Comparison of ENCODE assay signal across 9 cellular contexts in the genomic region with DNA sequence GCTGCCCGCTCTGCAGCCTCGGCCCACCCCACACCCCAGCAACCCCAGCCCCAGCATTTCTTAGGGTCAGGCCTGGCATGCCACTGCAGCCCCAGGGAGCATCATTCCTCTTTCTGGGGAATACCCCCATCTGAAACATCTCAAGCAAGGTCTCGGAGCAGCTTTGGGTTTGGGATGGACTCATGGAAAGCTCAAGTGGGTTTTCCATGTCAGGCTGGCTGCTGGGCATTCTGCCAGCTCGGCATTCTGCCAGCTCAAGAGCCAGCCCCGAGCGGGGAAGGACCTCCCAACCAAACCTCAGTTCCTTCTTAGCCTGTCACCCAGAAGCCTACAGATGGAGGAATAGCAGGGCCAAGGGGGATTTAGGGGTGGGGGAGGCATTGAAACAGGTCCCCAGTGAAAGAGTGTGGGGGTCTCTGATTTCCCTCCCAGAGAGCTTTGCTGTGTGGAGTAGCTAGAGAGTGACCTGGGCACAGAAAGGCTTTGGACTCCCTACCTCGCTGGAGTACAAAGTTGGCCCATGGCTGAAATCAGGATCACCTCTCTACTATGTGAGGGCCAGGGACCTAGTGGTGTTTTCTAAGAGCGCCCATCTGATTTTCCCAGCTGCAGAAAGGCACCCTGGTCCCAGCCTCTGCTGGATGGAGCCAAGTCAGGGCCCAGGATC. TPM values are rescaled to one million over a fixed set of nuclear protein-coding genes. Genes with fewer than 3 reads are reported as not detected.
DNase-seq lines count a peak whose midpoint lies in the region; ATAC-seq, FAIRE-seq and TF ChIP-seq lines count a peak whose summit lies in the region.
"Had no signal": no experiment of that assay in that cellular context is flagged by ENCODE, and none has a peak within 500 bp of the region (broad histone marks: within the 10 kb centered on the region; RNA-seq: fewer than 3 reads in every experiment).

No MANE protein-coding gene starts in this region.

- no peaks in the 10 kb centered on the region for H3K36me3 ChIP-seq in endothelial cell of umbilical vein (ENCODE audit: control insufficient read depth in 2 of 2, extremely low read depth in 1 of 2, insufficient read depth in 2 of 2, low read length in 2 of 2)
- peaks cover 7% of the 10 kb centered on the region for H3K36me3 ChIP-seq in mucosa of stomach (ENCODE audit: control insufficient read depth, insufficient read depth, low read length)

- FAIRE-seq in endothelial cell of umbilical vein (lab: Jason Lieb, UNC): peak; percentile 66
- FAIRE-seq: GM18507 had no signal

- no peaks in the 10 kb centered on the region for H3K79me2 ChIP-seq in endothelial cell of umbilical vein (ENCODE audit: control insufficient read depth, insufficient read depth, low read length)

- TF ChIP-seq CTCF in endothelial cell of umbilical vein (IDR thresholded peaks at IDR 0.05; ENCODE audit: extremely low read depth in 1 of 2, insufficient read depth in 1 of 2, low read depth in 1 of 2, low read length in 2 of 2) (no peak), GM10248 (IDR thresholded peaks at IDR 0.05; ENCODE audit: control extremely low read depth, extremely low read depth, low read depth, missing control alignments) (no peak)

- peak overlapping the region; percentile 49 for H3K4me2 ChIP-seq in endothelial cell of umbilical vein (ENCODE audit: insufficient read depth, low read length)

- H3K9me3 ChIP-seq in endothelial cell of umbilical vein (replicated peaks; ENCODE audit: control insufficient read depth, insufficient read depth, low read length): no peaks in the 10 kb centered on the region
- no peaks in the 10 kb centered on the region for H3K9me3 ChIP-seq in mucosa of stomach (ENCODE audit: control insufficient read depth, low read length)

- H4K20me1 ChIP-seq in endothelial cell of umbilical vein (replicated peaks; ENCODE audit: control insufficient read depth, extremely low read depth, insufficient read depth, low read length): no peaks in the 10 kb centered on the region

- TF ChIP-seq POLR2A in endothelial cell of umbilical vein (IDR thresholded peaks at IDR 0.05; ENCODE audit: low read depth, low read length): no peak

- ATAC-seq in GM18867 (IDR thresholded peaks at IDR 0.05; ENCODE audit: unreplicated experiment): no peak

- DNase-seq in DMS153 treated with DMSO at 0.1 percent for 48 hours (lab: John Stamatoyannopoulos, UW; ENCODE audit: unreplicated experiment) (peak; percentile 88), NCI-H446 treated with DMSO at 0.1 percent for 48 hours (lab: John Stamatoyannopoulos, UW) (peak; percentile 47), endothelial cell of umbilical vein (ENCODE audit: low read depth, low spot score) (peak; percentile 78), GM10248 (ENCODE audit: extremely low spot score) (no peak), AML-193 (lab: John Stamatoyannopoulos, UW) (no peak), SKM-1 treated with dmso at 0.1 percent for 144 hours (lab: John Stamatoyannopoulos, UW; ENCODE audit: unreplicated experiment) (no peak)

- no peak overlapping the region for H3K27ac ChIP-seq in endothelial cell of umbilical vein (ENCODE audit: insufficient read depth, low read depth, low read length)

- H3K9ac ChIP-seq in endothelial cell of umbilical vein (replicated peaks; ENCODE audit: extremely low read depth, insufficient read depth, low read length) (peak overlapping the region; percentile 29), mucosa of stomach (ENCODE audit: low read length) (peak overlapping the region; percentile 68)

- intact Hi-C loops in endothelial cell of umbilical vein (cut with micrococcal nuclease): loop anchor here (1.0 to 2.0 kb wide), 2 partner anchors 25 to 27 kb away; a partner anchor contains a TSS

- CTCF ChIA-PET in endothelial cell of umbilical vein (lab: Charles Lee) (interaction anchor here (1.1 to 1.7 kb wide), 3 partner anchors 19 to 60 kb away, joined by 3 to 8 read pairs (median 5); no protein-coding TSS in a partner anchor), GM10248 (lab: Yijun Ruan, JAX) (interaction anchor here (1.0 to 1.2 kb wide), 2 partner anchors 13 to 33 kb away, joined by 3 to 4 read pairs; no protein-coding TSS in a partner anchor)

- H3K4me1 ChIP-seq in endothelial cell of umbilical vein (ENCODE audit: control insufficient read depth, extremely low read depth, insufficient read depth, low read length) (peaks cover 8% of the 10 kb centered on the region), mucosa of stomach (ENCODE audit: control insufficient read depth, insufficient read depth, low read length) (peaks cover 53% of the 10 kb centered on the region)

- TSS peak; percentile 34 for BruUV-seq in endothelial cell of umbilical vein (replicated peaks; lab: Mats Ljungman, UMichigan)

- H3K27me3 ChIP-seq in endothelial cell of umbilical vein (ENCODE audit: control insufficient read depth in 2 of 2, insufficient read depth in 2 of 2, low read length in 2 of 2): no peaks in the 10 kb centered on the region
- H3K27me3 ChIP-seq in mucosa of stomach (ENCODE audit: control insufficient read depth, insufficient read depth, low read length): no peaks in the 10 kb centered on the region

- dilution Hi-C loops in endothelial cell of umbilical vein (cut with MboI; ENCODE audit: extremely low pct_ligation_motif_present, low sequenced_read_pairs): no loop called here

- H2AFZ ChIP-seq in endothelial cell of umbilical vein (ENCODE audit: low read depth, low read length): peak overlapping the region; percentile 54

- POLR2A ChIA-PET in endothelial cell of umbilical vein (lab: Charles Lee) (interaction anchor here (0.7 to 1.2 kb wide), 3 partner anchors 27 to 169 kb away, joined by 3 to 4 read pairs (median 4); a partner anchor contains a TSS), GM10248 (lab: Yijun Ruan, JAX) (no interaction called here)

- no peak overlapping the region for H3K4me3 ChIP-seq in endothelial cell of umbilical vein (replicated peaks in 1 of 3; ENCODE audit: insufficient read depth in 1 of 3, low read depth in 1 of 3, low read length in 3 of 3)
- peak overlapping the region; percentile 98 for H3K4me3 ChIP-seq in mucosa of stomach (ENCODE audit: low read length)

- H3K9me1 ChIP-seq in endothelial cell of umbilical vein (replicated peaks; ENCODE audit: control insufficient read depth, extremely low read depth, insufficient read depth, low read length): no peaks in the 10 kb centered on the region

TF ChIP-seq in endothelial cell of umbilical vein, 7 proteins besides CTCF, POLR2A, EP300 and RAD21:
- TF ChIP-seq POLR2AphosphoS5 (IDR thresholded peaks at IDR 0.05; ENCODE audit: insufficient read depth, low read depth, low read length) (no peak), FOS (IDR thresholded peaks at IDR 0.05; ENCODE audit: borderline replicate concordance, insufficient read depth, low read length) (no peak), EZH2 (IDR thresholded peaks at IDR 0.05; ENCODE audit: borderline replicate concordance, low read depth, low read length, severe bottlenecking) (no peak), MYC (IDR thresholded peaks at IDR 0.05; ENCODE audit: low read depth, low read length) (no peak), JUN (IDR thresholded peaks at IDR 0.05; ENCODE audit: borderline replicate concordance, insufficient read depth, insufficient read length, low read depth) (no peak), GATA2 (IDR thresholded peaks at IDR 0.05; ENCODE audit: insufficient read depth, insufficient read length, low read depth, low read length) (no peak)
- TF ChIP-seq, protein P1, sequence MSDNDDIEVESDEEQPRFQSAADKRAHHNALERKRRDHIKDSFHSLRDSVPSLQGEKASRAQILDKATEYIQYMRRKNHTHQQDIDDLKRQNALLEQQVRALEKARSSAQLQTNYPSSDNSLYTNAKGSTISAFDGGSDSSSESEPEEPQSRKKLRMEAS (IDR thresholded peaks at IDR 0.05; ENCODE audit: insufficient read depth, insufficient read length): no peak

RNA-seq across cellular contexts. Expression of a gene that starts 0.6 kb away (rescaled TPM):
- 12.4 and 18.0 TPM in 2 replicates for total RNA-seq in endothelial cell of umbilical vein
- polyA plus RNA-seq in endothelial cell of umbilical vein: 37.3 and 40.6 TPM in 2 replicates
- 25.7 and 28.0 TPM in 2 replicates for polyA plus RNA-seq in endothelial cell of umbilical vein (2011; cell fraction: cytosol; rRNA removed)
- polyA plus RNA-seq in endothelial cell of umbilical vein (2011; cell fraction: nucleus; rRNA removed): 73.3 and 91.2 TPM in 2 replicates
- 12.8 and 24.9 TPM in 2 replicates for polyA plus RNA-seq in endothelial cell of umbilical vein (2012)
- polyA minus RNA-seq in endothelial cell of umbilical vein: 23.4 and 26.0 TPM in 2 replicates
- polyA minus RNA-seq in endothelial cell of umbilical vein (2011; cell fraction: cytosol; rRNA and poly(A)+ RNA removed): 26.1 TPM
- 9.0 and 13.2 TPM in 2 replicates for polyA minus RNA-seq in endothelial cell of umbilical vein (2011; cell fraction: nucleus; rRNA and poly(A)+ RNA removed)

RNA-seq across cellular contexts. Expression of a gene that starts 24.8 kb away (rescaled TPM):
- total RNA-seq in endothelial cell of umbilical vein: 46.3 and 52.8 TPM in 2 replicates
- polyA plus RNA-seq in endothelial cell of umbilical vein: 18.9 and 23.5 TPM in 2 replicates
- polyA plus RNA-seq in endothelial cell of umbilical vein (2011; cell fraction: cytosol; rRNA removed): 24.3 and 24.7 TPM in 2 replicates
- 106 and 107 TPM in 2 replicates for polyA plus RNA-seq in endothelial cell of umbilical vein (2011; cell fraction: nucleus; rRNA removed)
- 33.1 and 35.5 TPM in 2 replicates for polyA plus RNA-seq in endothelial cell of umbilical vein (2012)
- polyA minus RNA-seq in endothelial cell of umbilical vein: 49.6 and 85.6 TPM in 2 replicates
- 60.8 TPM for polyA minus RNA-seq in endothelial cell of umbilical vein (2011; cell fraction: cytosol; rRNA and poly(A)+ RNA removed)
- polyA minus RNA-seq in endothelial cell of umbilical vein (2011; cell fraction: nucleus; rRNA and poly(A)+ RNA removed): 22.9 and 23.0 TPM in 2 replicates

RNA-seq across cellular contexts. Expression of a gene that starts 27.5 kb away (rescaled TPM):
- total RNA-seq in endothelial cell of umbilical vein: 322 and 335 TPM in 2 replicates
- 835 and 874 TPM in 2 replicates for polyA plus RNA-seq in endothelial cell of umbilical vein
- 578 and 639 TPM in 2 replicates for polyA plus RNA-seq in endothelial cell of umbilical vein (2011; cell fraction: cytosol; rRNA removed)
- 591 and 673 TPM in 2 replicates for polyA plus RNA-seq in endothelial cell of umbilical vein (2011; cell fraction: nucleus; rRNA removed)
- 341 and 438 TPM in 2 replicates for polyA plus RNA-seq in endothelial cell of umbilical vein (2012)
- polyA minus RNA-seq in endothelial cell of umbilical vein: 333 and 375 TPM in 2 replicates
- 259 TPM for polyA minus RNA-seq in endothelial cell of umbilical vein (2011; cell fraction: cytosol; rRNA and poly(A)+ RNA removed)
- 64.9 and 91.2 TPM in 2 replicates for polyA minus RNA-seq in endothelial cell of umbilical vein (2011; cell fraction: nucleus; rRNA and poly(A)+ RNA removed)

RNA-seq across cellular contexts. Expression of a gene that starts 44.7 kb away (rescaled TPM):
- total RNA-seq in endothelial cell of umbilical vein: 58.3 and 60.9 TPM in 2 replicates
- 63.3 and 67.8 TPM in 2 replicates for polyA plus RNA-seq in endothelial cell of umbilical vein
- polyA plus RNA-seq in endothelial cell of umbilical vein (2011; cell fraction: cytosol; rRNA removed): 66.0 and 68.4 TPM in 2 replicates
- polyA plus RNA-seq in endothelial cell of umbilical vein (2011; cell fraction: nucleus; rRNA removed): 102 and 122 TPM in 2 replicates
- 34.7 and 42.7 TPM in 2 replicates for polyA plus RNA-seq in endothelial cell of umbilical vein (2012)
- 119 and 150 TPM in 2 replicates for polyA minus RNA-seq in endothelial cell of umbilical vein
- polyA minus RNA-seq in endothelial cell of umbilical vein (2011; cell fraction: cytosol; rRNA and poly(A)+ RNA removed): 52.6 TPM
- 58.8 and 87.6 TPM in 2 replicates for polyA minus RNA-seq in endothelial cell of umbilical vein (2011; cell fraction: nucleus; rRNA and poly(A)+ RNA removed)

Comparison
In these comparisons a context has a peak if more than half of its experiments do, and no peak if none do; other contexts are left out.
1. DNase-seq: peak in DMS153 treated with DMSO at 0.1 percent for 48 hours (single experiment), NCI-H446 treated with DMSO at 0.1 percent for 48 hours (single experiment) and endothelial cell of umbilical vein (single experiment); none in GM10248 (single experiment), AML-193 (0 of 2) and SKM-1 treated with dmso at 0.1 percent for 144 hours (single experiment).